ENCODE assay signal across 24 cellular contexts in genomic region chr18:64991102-64991501, GRCh38.
"Had no signal": no experiment of that assay in that cellular context is flagged by ENCODE, and none has a peak within 500 bp of the region (broad histone marks: within the 10 kb centered on the region; RNA-seq: fewer than 3 reads in every experiment).

No MANE protein-coding gene starts in this region.

- FAIRE-seq: K562, TTC549 had no signal

- H3K36me3 ChIP-seq: adrenal gland had no signal

- DNase-seq: activated CD4-positive, alpha-beta memory T cell treated with anti-CD3 and anti-CD28 coated beads, Interleukin-2, amount 10 ng/mL, durations not matched to agents 7 days and 5 days; activated CD4-positive, alpha-beta T cell treated with anti-CD3 and anti-CD28 coated beads for 36 hours; activated CD4-positive, alpha-beta T cell treated with anti-CD3 and anti-CD28 coated beads, Interleukin-2, amount 50 U/mL, for 1 hour; activated CD8-positive, alpha-beta memory T cell treated with anti-CD3 and anti-CD28 coated beads, Interleukin-2, amount 50 U/mL, for 4 hours; activated gamma-delta T cell treated with Interleukin-2 at 50 U/mL for 16 hours; activated naive CD4-positive, alpha-beta T cell treated with anti-CD3 and anti-CD28 coated beads, Interleukin-2, amount 10 ng/mL, durations not matched to agents 7 days and 5 days; activated naive CD8-positive, alpha-beta T cell treated with anti-CD3 and anti-CD28 coated beads, Interleukin-2, amount 10 ng/mL, durations not matched to agents 7 days and 5 days; activated T-cell treated with anti-CD3 and anti-CD28 coated beads, Interleukin-2, amount 50 U/mL, for 72 hours; adrenal gland; anterior cingulate cortex; central memory CD4-positive, alpha-beta T cell; Karpas-422; NCI-H1048; NCI-H187 treated with DMSO at 0.1 percent for 48 hours; NCI-H2081 treated with DMSO at 0.1 percent for 48 hours; NCI-H446; NCI-H524; SIG-M5; T-helper 17 cell; T1000 had no signal

- H3K27me3 Mint-ChIP-seq: activated CD4-positive, alpha-beta memory T cell treated with anti-CD3 and anti-CD28 coated beads, Interleukin-2, amount 10 ng/mL, durations not matched to agents 7 days and 5 days; activated CD4-positive, alpha-beta T cell treated with anti-CD3 and anti-CD28 coated beads for 36 hours; activated naive CD4-positive, alpha-beta T cell treated with anti-CD3 and anti-CD28 coated beads, Interleukin-2, amount 10 ng/mL, durations not matched to agents 7 days and 5 days; activated naive CD8-positive, alpha-beta T cell treated with anti-CD3 and anti-CD28 coated beads, Interleukin-2, amount 10 ng/mL, durations not matched to agents 7 days and 5 days; T-helper 17 cell had no signal

- H3K4me3 ChIP-seq: adrenal gland, K562 had no signal

- ATAC-seq: activated CD4-positive, alpha-beta T cell treated with anti-CD3 and anti-CD28 coated beads for 36 hours; activated T-cell treated with anti-CD3 and anti-CD28 coated beads, Interleukin-2, amount 50 U/mL, for 72 hours; K562; Panc1; T-helper 17 cell had no signal

- H3K9me3 ChIP-seq: adrenal gland had no signal

- H3K4me3 Mint-ChIP-seq: activated CD4-positive, alpha-beta memory T cell treated with anti-CD3 and anti-CD28 coated beads, Interleukin-2, amount 10 ng/mL, durations not matched to agents 7 days and 5 days; activated CD4-positive, alpha-beta T cell treated with anti-CD3 and anti-CD28 coated beads for 36 hours; activated naive CD4-positive, alpha-beta T cell treated with anti-CD3 and anti-CD28 coated beads, Interleukin-2, amount 10 ng/mL, durations not matched to agents 7 days and 5 days; activated naive CD8-positive, alpha-beta T cell treated with anti-CD3 and anti-CD28 coated beads, Interleukin-2, amount 10 ng/mL, durations not matched to agents 7 days and 5 days; activated T-cell treated with anti-CD3 and anti-CD28 coated beads, Interleukin-2, amount 50 U/mL, for 72 hours; T-helper 17 cell had no signal

- H3K36me3 Mint-ChIP-seq: activated naive CD4-positive, alpha-beta T cell treated with anti-CD3 and anti-CD28 coated beads, Interleukin-2, amount 10 ng/mL, durations not matched to agents 7 days and 5 days; activated naive CD8-positive, alpha-beta T cell treated with anti-CD3 and anti-CD28 coated beads, Interleukin-2, amount 10 ng/mL, durations not matched to agents 7 days and 5 days had no signal

- H3K27ac Mint-ChIP-seq: activated CD4-positive, alpha-beta memory T cell treated with anti-CD3 and anti-CD28 coated beads, Interleukin-2, amount 10 ng/mL, durations not matched to agents 7 days and 5 days; activated CD4-positive, alpha-beta T cell treated with anti-CD3 and anti-CD28 coated beads for 36 hours; activated naive CD4-positive, alpha-beta T cell treated with anti-CD3 and anti-CD28 coated beads, Interleukin-2, amount 10 ng/mL, durations not matched to agents 7 days and 5 days; activated naive CD8-positive, alpha-beta T cell treated with anti-CD3 and anti-CD28 coated beads, Interleukin-2, amount 10 ng/mL, durations not matched to agents 7 days and 5 days; activated T-cell treated with anti-CD3 and anti-CD28 coated beads, Interleukin-2, amount 50 U/mL, for 72 hours; activated T-helper 2 cell treated with anti-CD3 and anti-CD28 coated beads, Interferon-gamma antibody, Interleukin-2, Interleukin-4, amounts not matched to agents 10 μg/mL and 5 μg/mL and 100 μg/mL, durations not matched to agents 14 hours and 24 hours and 36 hours; T-helper 17 cell had no signal

- H3K27me3 ChIP-seq: adrenal gland had no signal

- H3K4me1 Mint-ChIP-seq: activated CD4-positive, alpha-beta memory T cell treated with anti-CD3 and anti-CD28 coated beads, Interleukin-2, amount 10 ng/mL, durations not matched to agents 7 days and 5 days; activated CD4-positive, alpha-beta T cell treated with anti-CD3 and anti-CD28 coated beads for 36 hours; activated naive CD4-positive, alpha-beta T cell treated with anti-CD3 and anti-CD28 coated beads, Interleukin-2, amount 10 ng/mL, durations not matched to agents 7 days and 5 days; activated naive CD8-positive, alpha-beta T cell treated with anti-CD3 and anti-CD28 coated beads, Interleukin-2, amount 10 ng/mL, durations not matched to agents 7 days and 5 days; T-helper 17 cell had no signal
